8 cellular contexts compared by ENCODE assay signal in the genomic region with DNA sequence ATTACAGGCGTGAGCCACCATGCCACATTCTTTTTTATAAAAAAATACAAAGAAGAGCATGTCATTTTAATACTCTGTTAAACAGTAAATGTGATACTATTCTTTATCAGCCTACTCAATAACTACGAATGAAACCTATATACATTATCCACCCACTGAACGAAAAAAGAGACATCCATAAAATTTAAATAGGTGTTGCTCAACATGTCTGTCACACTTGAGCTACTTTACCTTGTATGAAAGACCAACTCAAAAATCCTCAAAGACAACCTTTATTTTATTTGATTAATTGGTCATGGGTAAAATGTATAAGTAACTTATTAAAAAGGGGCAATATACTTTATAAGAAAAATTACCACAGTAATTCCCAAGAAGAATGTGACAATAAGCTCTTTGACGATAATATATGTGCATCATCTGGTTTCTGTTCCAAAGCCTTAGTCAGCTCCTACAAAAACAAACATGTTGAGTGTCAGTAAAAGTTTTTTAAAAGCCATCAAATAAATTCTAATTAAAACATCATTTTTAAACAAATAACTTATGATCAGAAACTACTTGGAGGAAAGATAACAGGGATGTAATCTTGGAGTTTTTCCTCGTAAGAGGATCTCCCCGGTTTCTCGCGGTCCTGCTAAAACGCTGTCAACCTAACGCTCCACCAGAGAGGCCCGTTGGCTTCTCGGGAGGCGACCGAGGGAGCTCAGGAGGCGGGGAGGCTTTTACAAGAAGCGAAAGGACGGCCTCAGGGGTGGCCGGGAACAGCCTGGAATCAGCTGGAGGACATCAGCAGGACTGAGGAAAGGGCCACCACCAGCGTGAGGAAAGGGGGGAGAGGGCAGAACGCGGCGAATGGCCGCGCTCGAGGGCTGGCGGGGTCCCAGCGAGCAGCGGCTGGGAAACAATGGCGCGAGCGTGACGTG. TPM values are rescaled to one million over a fixed set of nuclear protein-coding genes. Genes with fewer than 3 reads are reported as not detected.
DNase-seq lines count a peak whose midpoint lies in the region; ATAC-seq, FAIRE-seq and TF ChIP-seq lines count a peak whose summit lies in the region.

No MANE protein-coding gene starts in this region.

- POLR2A ChIA-PET in SK-N-SH (lab: Yijun Ruan, JAX) = interaction anchor here (0.7 to 1.3 kb wide), 3 partner anchors 8 to 37 kb away, joined by 3 to 14 read pairs (median 6); partner anchors contain the start of genes ANKRD18B and NOL6

- H3K9me3 Mint-ChIP-seq in astrocyte (ENCODE audit: unreplicated experiment) (no peaks in the 10 kb centered on the region), osteocyte (ENCODE audit: unreplicated experiment) (no peaks in the 10 kb centered on the region)

- H3K4me2 ChIP-seq in SK-N-SH (peak overlapping the region; percentile 84), astrocyte (ENCODE audit: low read length) (peak overlapping the region; percentile 86)

- H3K27ac ChIP-seq in SK-N-SH (ENCODE audit: low read depth in 2 of 2, low read length in 1 of 2) = peak overlapping the region; percentile 93 to 98
- peak overlapping the region; percentile 97 for H3K27ac ChIP-seq in astrocyte (ENCODE audit: low read depth, low read length)
- H3K27ac ChIP-seq in heart right ventricle = peak overlapping the region; percentile 38 to 97 (median 90)

- TF ChIP-seq CTCF in GM12864 (IDR thresholded peaks at IDR 0.05; ENCODE audit: low read depth, low read length, missing control alignments) (no peak), SK-N-SH (IDR thresholded peaks at IDR 0.05) (no peak), astrocyte (IDR thresholded peaks at IDR 0.05; ENCODE audit: insufficient read depth, low read depth, low read length) (no peak), heart right ventricle (IDR thresholded peaks at IDR 0.05) (no peak), osteocyte (IDR thresholded peaks at IDR 0.05) (no peak)

- H3K4me1 Mint-ChIP-seq in astrocyte (ENCODE audit: low read depth, unreplicated experiment) (peaks cover 15% of the 10 kb centered on the region), osteocyte (ENCODE audit: unreplicated experiment) (peaks cover 34% of the 10 kb centered on the region)

- H3K27me3 ChIP-seq in SK-N-SH (ENCODE audit: insufficient read depth) (no peaks in the 10 kb centered on the region), astrocyte (ENCODE audit: insufficient read depth, low read length) (no peaks in the 10 kb centered on the region), heart right ventricle (no peaks in the 10 kb centered on the region)

- ATAC-seq in heart right ventricle (peak; percentile 91 to 98 (median 93)), GM19023 (IDR thresholded peaks at IDR 0.05; ENCODE audit: unreplicated experiment) (no peak)

- H3K4me3 ChIP-seq in GM12864 (ENCODE audit: low read depth, low read length) = peak overlapping the region; percentile 75
- H3K4me3 ChIP-seq in Jurkat, Clone E6-1 (ENCODE audit: low read length) = peak overlapping the region; percentile 70
- H3K4me3 ChIP-seq in SK-N-SH (ENCODE audit: low read depth in 2 of 2, low read length in 1 of 2) = peak overlapping the region; percentile 60 to 70
- H3K4me3 ChIP-seq in astrocyte (ENCODE audit: insufficient read depth, low read depth, low read length) = peak overlapping the region; percentile 72
- peak overlapping the region; percentile 40 to 74 (median 60) for H3K4me3 ChIP-seq in heart right ventricle

- H3K27ac Mint-ChIP-seq in astrocyte (ENCODE audit: unreplicated experiment) = peak overlapping the region; percentile 99
- H3K27ac Mint-ChIP-seq in osteocyte (ENCODE audit: unreplicated experiment) = peak overlapping the region; percentile 100

- 9% methylated on average over 30 of the region's 32 CpGs for WGBS in SK-N-SH (ENCODE audit: low lambda C conversion rate)
- WGBS in heart right ventricle, 2 donors = 9% methylated on average over 32 of the region's 32 CpGs

- TF ChIP-seq EP300 in SK-N-SH (IDR thresholded peaks at IDR 0.05; ENCODE audit: borderline replicate concordance in 1 of 2, low read depth in 1 of 2, low read length in 1 of 2) = no peak

- H3K9ac ChIP-seq in SK-N-SH (peak overlapping the region; percentile 94), astrocyte (ENCODE audit: low read length) (peak overlapping the region; percentile 92)

- H3K27me3 Mint-ChIP-seq in astrocyte (ENCODE audit: low read depth, unreplicated experiment) (no peaks in the 10 kb centered on the region), osteocyte (ENCODE audit: unreplicated experiment) (no peaks in the 10 kb centered on the region)

- H2AFZ ChIP-seq in SK-N-SH (ENCODE audit: low read depth) = peak overlapping the region; percentile 97
- peak overlapping the region; percentile 93 for H2AFZ ChIP-seq in astrocyte (ENCODE audit: low read depth, low read length)

- H4K20me1 ChIP-seq in SK-N-SH (ENCODE audit: insufficient read depth) (no peaks in the 10 kb centered on the region), astrocyte (ENCODE audit: insufficient read depth, low read length) (no peaks in the 10 kb centered on the region)

- H3K79me2 ChIP-seq in SK-N-SH (ENCODE audit: insufficient read depth) (peaks cover 15% of the 10 kb centered on the region; the same call in 1 of the 2 replicates), astrocyte (ENCODE audit: insufficient read depth, low read length) (no peaks in the 10 kb centered on the region)

- no peaks in the 10 kb centered on the region for H3K9me3 ChIP-seq in SK-N-SH
- no peaks in the 10 kb centered on the region for H3K9me3 ChIP-seq in astrocyte (ENCODE audit: insufficient read depth, low read depth, low read length)
- H3K9me3 ChIP-seq in heart right ventricle = peaks cover 0 to 8% (median 0%) of the 10 kb centered on the region in 11 donors

- H3K9me2 ChIP-seq in SK-N-SH = no peaks in the 10 kb centered on the region

- DNase-seq in GM12864 (ENCODE audit: low read depth) (no peak), SK-N-SH (peak; percentile 77), astrocyte (ENCODE audit: low read depth) (peak; percentile 42), heart right ventricle (peak; percentile 72 to 77), osteocyte (ENCODE audit: extremely low spot score, unreplicated experiment) (peak; percentile 88)
- peak; percentile 49 for DNase-seq in Jurkat, Clone E6-1 (ENCODE audit: low read depth, low spot score)
- DNase-seq in NK-92 treated with Interleukin-12 subunit alpha and Interleukin-12 subunit beta, amount 100 ng/mL, for 24 hours (lab: John Stamatoyannopoulos, UW) = no peak

- peaks cover 0 to 5% of the 10 kb centered on the region in 2 experiments for H3K36me3 ChIP-seq in SK-N-SH (replicated peaks in 1 of 2; ENCODE audit: control insufficient read depth in 1 of 2, insufficient read depth in 2 of 2, low read length in 1 of 2)
- H3K36me3 ChIP-seq in astrocyte (ENCODE audit: insufficient read depth, low read length) = no peaks in the 10 kb centered on the region
- no peaks in the 10 kb centered on the region for H3K36me3 ChIP-seq in heart right ventricle

- H3F3A ChIP-seq in SK-N-SH (replicated peaks; ENCODE audit: insufficient read depth) = peaks cover 33% of the 10 kb centered on the region

- CTCF ChIA-PET in SK-N-SH (lab: Yijun Ruan, JAX) = interaction anchor here (0.6 to 1.3 kb wide), 3 partner anchors 14 to 43 kb away, joined by 3 to 4 read pairs (median 3); no protein-coding TSS in a partner anchor

- TF ChIP-seq RAD21 in SK-N-SH (IDR thresholded peaks at IDR 0.05; ENCODE audit: low read length) = no peak

- H3K36me3 Mint-ChIP-seq in astrocyte (ENCODE audit: low read depth, unreplicated experiment) (peaks cover 3% of the 10 kb centered on the region), osteocyte (ENCODE audit: unreplicated experiment) (no peaks in the 10 kb centered on the region)

- H3K4me1 ChIP-seq in SK-N-SH (ENCODE audit: control insufficient read depth in 1 of 2, insufficient read depth in 2 of 2, low read depth in 1 of 2, low read length in 1 of 2) (peaks cover 0 to 9% of the 10 kb centered on the region in 2 experiments), astrocyte (ENCODE audit: insufficient read depth, low read length) (peaks cover 10% of the 10 kb centered on the region), heart right ventricle (peaks cover 0 to 10% (median 7%) of the 10 kb centered on the region in 9 donors)

- FAIRE-seq in astrocyte (lab: Jason Lieb, UNC) = no peak

- H3K4me3 Mint-ChIP-seq in astrocyte (ENCODE audit: unreplicated experiment) (peak overlapping the region; percentile 93), osteocyte (ENCODE audit: unreplicated experiment) (peak overlapping the region; percentile 95)

- intact Hi-C loops in heart right ventricle (cut with DNase I) = loop anchor here in 1 of 10 donors (10.0 kb wide), 1 partner anchor 106 kb away; the partner anchor contains the start of gene AQP7

TF ChIP-seq in SK-N-SH, 30 proteins besides CTCF, POLR2A, EP300 and RAD21 (continues in another document):
- TF ChIP-seq PBX3 (IDR thresholded peaks at IDR 0.05) (no peak), GABPA (IDR thresholded peaks at IDR 0.05; ENCODE audit: low read depth) (no peak), MAX (IDR thresholded peaks at IDR 0.05; ENCODE audit: low read depth) (peak; percentile 67; the same call in 1 of the 2 replicates)

RNA-seq across cellular contexts. Expression of gene ANKRD18B, which starts 13.5 kb away (rescaled TPM):
- not detected for polyA plus RNA-seq in Jurkat, Clone E6-1 (2012; ENCODE audit: insufficient read depth, insufficient read length)
- polyA plus RNA-seq in SK-N-SH (2012; rRNA removed) = 2.3 and 2.7 TPM in 2 replicates
- 3.3 TPM in 2 replicates for polyA plus RNA-seq in SK-N-SH (2012; cell fraction: cytosol; rRNA removed)
- polyA plus RNA-seq in SK-N-SH (2012; cell fraction: nucleus; rRNA removed) = 1.3 and 2.2 TPM in 2 replicates
- 5.5 and 6.3 TPM in 2 replicates for total RNA-seq in astrocyte
- total RNA-seq in heart right ventricle = under 1 TPM in 4 of 10 donors, not detected in 6; 0.13 to 0.93 (median 0.48) TPM
- 1 to 10 TPM in 1 of 2 donors, under 1 TPM in 1; 0.13 to 1.8 TPM for polyA plus RNA-seq in heart right ventricle
- 13.8 and 15.3 TPM in 2 replicates for total RNA-seq in osteocyte

RNA-seq across cellular contexts. Expression of gene NOL6, which starts 36.8 kb away (rescaled TPM):
- polyA plus RNA-seq in Jurkat, Clone E6-1 (2012; ENCODE audit: insufficient read depth, insufficient read length) = 36.9 TPM
- 52.2 and 61.3 TPM in 2 replicates for polyA plus RNA-seq in SK-N-SH (2012; rRNA removed)
- 22.6 and 31.3 TPM in 2 replicates for polyA plus RNA-seq in SK-N-SH (2012; cell fraction: cytosol; rRNA removed)
- polyA plus RNA-seq in SK-N-SH (2012; cell fraction: nucleus; rRNA removed) = 99.2 and 107 TPM in 2 replicates
- 57.2 and 60.1 TPM in 2 replicates for total RNA-seq in astrocyte
- total RNA-seq in heart right ventricle = 10 to 100 TPM; 13.0 to 23.2 (median 14.1) TPM
- 10 to 100 TPM; 20.9 to 21.6 TPM for polyA plus RNA-seq in heart right ventricle
- total RNA-seq in osteocyte = 34.3 and 34.4 TPM in 2 replicates

Comparison
In these comparisons a context has a peak if more than half of its experiments do, and no peak if none do; other contexts are left out.
1. DNase-seq: peak in Jurkat, Clone E6-1 (single experiment), SK-N-SH (single experiment), astrocyte (single experiment), heart right ventricle (2 of 2) and osteocyte (single experiment); none in GM12864 (single experiment) and NK-92 treated with Interleukin-12 subunit alpha and Interleukin-12 subunit beta, amount 100 ng/mL, for 24 hours (single experiment).
2. Peak in every context shown above with its lines, with median percentiles within 50 percentile points of each other: H3K4me3 ChIP-seq and H3K27ac ChIP-seq.